In the genomic region with DNA sequence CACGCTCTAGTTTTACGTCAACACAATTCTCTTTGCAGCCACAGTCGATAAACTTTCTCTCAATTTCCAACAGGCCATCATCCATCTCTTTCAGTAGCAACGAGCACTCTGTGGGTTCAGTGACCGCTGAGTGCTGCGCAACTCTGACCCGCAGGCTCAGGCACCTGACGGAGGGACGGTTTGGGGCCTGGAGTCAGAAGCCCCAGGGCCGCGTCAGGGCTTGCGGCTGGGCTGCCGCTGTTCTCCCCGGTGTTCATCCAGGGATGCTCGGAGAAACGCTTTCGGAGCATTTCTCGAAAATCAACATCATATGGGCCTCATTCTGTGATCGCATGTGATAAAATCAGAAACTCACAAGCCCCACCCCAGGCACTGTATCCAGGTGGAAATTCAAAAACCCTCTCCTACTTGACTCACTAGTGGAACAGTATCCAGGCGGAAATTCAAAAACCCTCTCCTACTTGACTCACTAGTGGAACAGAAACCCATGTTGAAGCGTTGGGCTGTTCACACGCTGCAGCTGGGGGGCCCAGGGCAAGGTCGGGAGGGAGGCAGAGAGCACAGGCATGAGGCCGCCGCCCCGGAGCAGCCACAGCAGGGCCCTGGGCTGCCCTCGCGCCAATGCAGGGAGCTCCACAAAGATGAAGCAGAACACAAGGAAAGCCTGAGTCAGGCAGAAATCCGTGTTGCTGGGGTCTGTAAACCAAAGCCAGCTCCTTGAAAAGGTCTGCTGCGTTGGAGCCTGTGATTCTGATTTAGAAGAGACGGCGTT, we compare ENCODE assay signal across 1 cellular context.
TF ChIP-seq lines count a peak whose summit lies in the region.

No MANE protein-coding gene starts in this region.

TF ChIP-seq in HepG2, 621 proteins besides CTCF, POLR2A, EP300 and RAD21:
- TF ChIP-seq AHR (CRISPR knock-in tag; IDR thresholded peaks at IDR 0.05) (no peak), ARNTL (CRISPR knock-in tag; IDR thresholded peaks at IDR 0.05) (no peak), NCOA2 (CRISPR knock-in tag; IDR thresholded peaks at IDR 0.05) (no peak), SP5 (CRISPR knock-in tag; IDR thresholded peaks at IDR 0.05; ENCODE audit: borderline replicate concordance, low read depth) (no peak), MIER3 (CRISPR knock-in tag; IDR thresholded peaks at IDR 0.05; ENCODE audit: borderline replicate concordance) (no peak), ZNF619 (CRISPR knock-in tag; IDR thresholded peaks at IDR 0.05) (no peak), KLF13 (CRISPR knock-in tag; IDR thresholded peaks at IDR 0.05) (no peak), ZNF136 (CRISPR knock-in tag; IDR thresholded peaks at IDR 0.05; ENCODE audit: low read depth) (no peak)
- TF ChIP-seq, protein P1, sequence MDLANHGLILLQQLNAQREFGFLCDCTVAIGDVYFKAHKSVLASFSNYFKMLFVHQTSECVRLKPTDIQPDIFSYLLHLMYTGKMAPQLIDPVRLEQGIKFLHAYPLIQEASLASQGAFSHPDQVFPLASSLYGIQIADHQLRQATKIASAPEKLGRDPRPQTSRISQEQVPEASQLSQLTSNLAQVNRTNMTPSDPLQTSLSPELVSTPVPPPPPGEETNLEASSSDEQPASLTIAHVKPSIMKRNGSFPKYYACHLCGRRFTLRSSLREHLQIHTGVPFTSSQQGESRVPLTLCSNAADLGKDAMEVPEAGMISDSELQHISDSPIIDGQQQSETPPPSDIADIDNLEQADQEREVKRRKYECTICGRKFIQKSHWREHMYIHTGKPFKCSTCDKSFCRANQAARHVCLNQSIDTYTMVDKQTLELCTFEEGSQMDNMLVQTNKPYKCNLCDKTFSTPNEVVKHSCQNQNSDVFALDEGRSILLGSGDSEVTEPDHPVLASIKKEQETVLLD (CRISPR knock-in tag; IDR thresholded peaks at IDR 0.05; ENCODE audit: low read depth), result no peak
- TF ChIP-seq, protein P2, sequence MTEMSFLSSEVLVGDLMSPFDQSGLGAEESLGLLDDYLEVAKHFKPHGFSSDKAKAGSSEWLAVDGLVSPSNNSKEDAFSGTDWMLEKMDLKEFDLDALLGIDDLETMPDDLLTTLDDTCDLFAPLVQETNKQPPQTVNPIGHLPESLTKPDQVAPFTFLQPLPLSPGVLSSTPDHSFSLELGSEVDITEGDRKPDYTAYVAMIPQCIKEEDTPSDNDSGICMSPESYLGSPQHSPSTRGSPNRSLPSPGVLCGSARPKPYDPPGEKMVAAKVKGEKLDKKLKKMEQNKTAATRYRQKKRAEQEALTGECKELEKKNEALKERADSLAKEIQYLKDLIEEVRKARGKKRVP (CRISPR knock-in tag; IDR thresholded peaks at IDR 0.05), result no peak
- TF ChIP-seq, protein P3, sequence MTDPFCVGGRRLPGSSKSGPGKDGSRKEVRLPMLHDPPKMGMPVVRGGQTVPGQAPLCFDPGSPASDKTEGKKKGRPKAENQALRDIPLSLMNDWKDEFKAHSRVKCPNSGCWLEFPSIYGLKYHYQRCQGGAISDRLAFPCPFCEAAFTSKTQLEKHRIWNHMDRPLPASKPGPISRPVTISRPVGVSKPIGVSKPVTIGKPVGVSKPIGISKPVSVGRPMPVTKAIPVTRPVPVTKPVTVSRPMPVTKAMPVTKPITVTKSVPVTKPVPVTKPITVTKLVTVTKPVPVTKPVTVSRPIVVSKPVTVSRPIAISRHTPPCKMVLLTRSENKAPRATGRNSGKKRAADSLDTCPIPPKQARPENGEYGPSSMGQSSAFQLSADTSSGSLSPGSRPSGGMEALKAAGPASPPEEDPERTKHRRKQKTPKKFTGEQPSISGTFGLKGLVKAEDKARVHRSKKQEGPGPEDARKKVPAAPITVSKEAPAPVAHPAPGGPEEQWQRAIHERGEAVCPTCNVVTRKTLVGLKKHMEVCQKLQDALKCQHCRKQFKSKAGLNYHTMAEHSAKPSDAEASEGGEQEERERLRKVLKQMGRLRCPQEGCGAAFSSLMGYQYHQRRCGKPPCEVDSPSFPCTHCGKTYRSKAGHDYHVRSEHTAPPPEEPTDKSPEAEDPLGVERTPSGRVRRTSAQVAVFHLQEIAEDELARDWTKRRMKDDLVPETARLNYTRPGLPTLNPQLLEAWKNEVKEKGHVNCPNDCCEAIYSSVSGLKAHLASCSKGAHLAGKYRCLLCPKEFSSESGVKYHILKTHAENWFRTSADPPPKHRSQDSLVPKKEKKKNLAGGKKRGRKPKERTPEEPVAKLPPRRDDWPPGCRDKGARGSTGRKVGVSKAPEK (CRISPR knock-in tag; IDR thresholded peaks at IDR 0.05; ENCODE audit: borderline replicate concordance), result no peak
- TF ChIP-seq, protein P4, sequence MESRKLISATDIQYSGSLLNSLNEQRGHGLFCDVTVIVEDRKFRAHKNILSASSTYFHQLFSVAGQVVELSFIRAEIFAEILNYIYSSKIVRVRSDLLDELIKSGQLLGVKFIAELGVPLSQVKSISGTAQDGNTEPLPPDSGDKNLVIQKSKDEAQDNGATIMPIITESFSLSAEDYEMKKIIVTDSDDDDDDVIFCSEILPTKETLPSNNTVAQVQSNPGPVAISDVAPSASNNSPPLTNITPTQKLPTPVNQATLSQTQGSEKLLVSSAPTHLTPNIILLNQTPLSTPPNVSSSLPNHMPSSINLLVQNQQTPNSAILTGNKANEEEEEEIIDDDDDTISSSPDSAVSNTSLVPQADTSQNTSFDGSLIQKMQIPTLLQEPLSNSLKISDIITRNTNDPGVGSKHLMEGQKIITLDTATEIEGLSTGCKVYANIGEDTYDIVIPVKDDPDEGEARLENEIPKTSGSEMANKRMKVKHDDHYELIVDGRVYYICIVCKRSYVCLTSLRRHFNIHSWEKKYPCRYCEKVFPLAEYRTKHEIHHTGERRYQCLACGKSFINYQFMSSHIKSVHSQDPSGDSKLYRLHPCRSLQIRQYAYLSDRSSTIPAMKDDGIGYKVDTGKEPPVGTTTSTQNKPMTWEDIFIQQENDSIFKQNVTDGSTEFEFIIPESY (CRISPR knock-in tag; IDR thresholded peaks at IDR 0.05), result no peak
- TF ChIP-seq, protein P5, sequence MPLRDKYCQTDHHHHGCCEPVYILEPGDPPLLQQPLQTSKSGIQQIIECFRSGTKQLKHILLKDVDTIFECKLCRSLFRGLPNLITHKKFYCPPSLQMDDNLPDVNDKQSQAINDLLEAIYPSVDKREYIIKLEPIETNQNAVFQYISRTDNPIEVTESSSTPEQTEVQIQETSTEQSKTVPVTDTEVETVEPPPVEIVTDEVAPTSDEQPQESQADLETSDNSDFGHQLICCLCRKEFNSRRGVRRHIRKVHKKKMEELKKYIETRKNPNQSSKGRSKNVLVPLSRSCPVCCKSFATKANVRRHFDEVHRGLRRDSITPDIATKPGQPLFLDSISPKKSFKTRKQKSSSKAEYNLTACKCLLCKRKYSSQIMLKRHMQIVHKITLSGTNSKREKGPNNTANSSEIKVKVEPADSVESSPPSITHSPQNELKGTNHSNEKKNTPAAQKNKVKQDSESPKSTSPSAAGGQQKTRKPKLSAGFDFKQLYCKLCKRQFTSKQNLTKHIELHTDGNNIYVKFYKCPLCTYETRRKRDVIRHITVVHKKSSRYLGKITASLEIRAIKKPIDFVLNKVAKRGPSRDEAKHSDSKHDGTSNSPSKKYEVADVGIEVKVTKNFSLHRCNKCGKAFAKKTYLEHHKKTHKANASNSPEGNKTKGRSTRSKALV (CRISPR knock-in tag; IDR thresholded peaks at IDR 0.05), result no peak
- TF ChIP-seq, protein P6, sequence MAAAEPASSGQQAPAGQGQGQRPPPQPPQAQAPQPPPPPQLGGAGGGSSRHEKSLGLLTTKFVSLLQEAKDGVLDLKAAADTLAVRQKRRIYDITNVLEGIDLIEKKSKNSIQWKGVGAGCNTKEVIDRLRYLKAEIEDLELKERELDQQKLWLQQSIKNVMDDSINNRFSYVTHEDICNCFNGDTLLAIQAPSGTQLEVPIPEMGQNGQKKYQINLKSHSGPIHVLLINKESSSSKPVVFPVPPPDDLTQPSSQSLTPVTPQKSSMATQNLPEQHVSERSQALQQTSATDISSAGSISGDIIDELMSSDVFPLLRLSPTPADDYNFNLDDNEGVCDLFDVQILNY (CRISPR knock-in tag; conservative IDR thresholded peaks at IDR 0.05), result no peak
- TF ChIP-seq, protein P7, sequence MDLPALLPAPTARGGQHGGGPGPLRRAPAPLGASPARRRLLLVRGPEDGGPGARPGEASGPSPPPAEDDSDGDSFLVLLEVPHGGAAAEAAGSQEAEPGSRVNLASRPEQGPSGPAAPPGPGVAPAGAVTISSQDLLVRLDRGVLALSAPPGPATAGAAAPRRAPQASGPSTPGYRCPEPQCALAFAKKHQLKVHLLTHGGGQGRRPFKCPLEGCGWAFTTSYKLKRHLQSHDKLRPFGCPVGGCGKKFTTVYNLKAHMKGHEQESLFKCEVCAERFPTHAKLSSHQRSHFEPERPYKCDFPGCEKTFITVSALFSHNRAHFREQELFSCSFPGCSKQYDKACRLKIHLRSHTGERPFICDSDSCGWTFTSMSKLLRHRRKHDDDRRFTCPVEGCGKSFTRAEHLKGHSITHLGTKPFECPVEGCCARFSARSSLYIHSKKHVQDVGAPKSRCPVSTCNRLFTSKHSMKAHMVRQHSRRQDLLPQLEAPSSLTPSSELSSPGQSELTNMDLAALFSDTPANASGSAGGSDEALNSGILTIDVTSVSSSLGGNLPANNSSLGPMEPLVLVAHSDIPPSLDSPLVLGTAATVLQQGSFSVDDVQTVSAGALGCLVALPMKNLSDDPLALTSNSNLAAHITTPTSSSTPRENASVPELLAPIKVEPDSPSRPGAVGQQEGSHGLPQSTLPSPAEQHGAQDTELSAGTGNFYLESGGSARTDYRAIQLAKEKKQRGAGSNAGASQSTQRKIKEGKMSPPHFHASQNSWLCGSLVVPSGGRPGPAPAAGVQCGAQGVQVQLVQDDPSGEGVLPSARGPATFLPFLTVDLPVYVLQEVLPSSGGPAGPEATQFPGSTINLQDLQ (CRISPR knock-in tag; IDR thresholded peaks at IDR 0.05), result no peak
TF ChIP-seq in HepG2: peak in this region for 0.
